8 cellular contexts compared by ENCODE assay signal in the genomic region with DNA sequence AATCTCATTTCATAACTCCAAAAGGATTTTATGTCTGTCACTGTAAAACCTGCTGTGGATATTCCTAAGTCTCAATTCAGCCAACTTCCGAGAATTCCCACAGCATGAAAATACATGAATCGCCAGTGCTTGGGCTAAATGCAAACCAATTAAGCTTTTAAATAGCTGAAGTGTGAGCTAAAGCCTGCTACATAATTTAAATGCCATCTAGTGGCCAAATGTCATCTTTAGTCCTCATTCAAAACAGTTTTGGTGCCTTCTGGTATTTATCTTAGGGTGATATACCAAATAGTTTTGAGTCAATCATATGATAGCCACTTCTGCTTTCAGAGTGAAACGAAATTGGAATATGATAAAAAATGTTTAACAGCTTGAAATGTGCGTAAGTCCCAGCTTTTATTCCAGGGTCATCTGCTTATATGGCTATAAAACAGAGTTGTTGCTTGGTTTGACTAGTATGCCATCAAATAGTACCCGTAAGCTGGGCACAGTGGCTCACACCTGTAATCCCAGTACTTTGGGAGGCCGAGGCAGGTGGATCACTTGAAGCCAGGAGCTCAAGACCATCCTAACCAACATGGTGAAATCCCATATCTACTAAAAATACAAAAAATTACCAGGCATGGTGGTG. TPM values are rescaled to one million over a fixed set of nuclear protein-coding genes. Genes with fewer than 3 reads are reported as not detected.
A peak's percentile ranks its signal among the peaks of the same experiment; 100 is the strongest.
DNase-seq lines count a peak whose midpoint lies in the region; ATAC-seq and TF ChIP-seq lines count a peak whose summit lies in the region.

No MANE protein-coding gene starts in this region.

- H3K4me1 ChIP-seq in neuronal stem cell (ENCODE audit: control insufficient read depth in 2 of 2, insufficient read depth in 1 of 2, low read depth in 1 of 2, low read length in 2 of 2) = peaks cover 0 to 4% of the 10 kb centered on the region in 2 donors

- no peak overlapping the region for H4K8ac ChIP-seq in neuronal stem cell (ENCODE audit: low read depth, low read length)

- DNase-seq in AML-193 (lab: John Stamatoyannopoulos, UW) = peak; percentile 80 to 82
- DNase-seq in NCI-H774 (lab: John Stamatoyannopoulos, UW) = peak; percentile 63
- DNase-seq in coronary artery (ENCODE audit: low spot score) = no peak
- peak; percentile 75 for DNase-seq in medulla oblongata (ENCODE audit: extremely low spot score)
- DNase-seq in activated naive CD8-positive, alpha-beta T cell treated with anti-CD3 and anti-CD28 coated beads for 36 hours = no peak
- DNase-seq in neuronal stem cell (ENCODE audit: low spot score) = no peak

- H3K14ac ChIP-seq in neuronal stem cell (ENCODE audit: low read length) = no peak overlapping the region

- peaks cover 5% of the 10 kb centered on the region for H3K9me3 Mint-ChIP-seq in activated naive CD8-positive, alpha-beta T cell treated with anti-CD3 and anti-CD28 coated beads for 36 hours

- H3K4me3 ChIP-seq in coronary artery = no peak overlapping the region
- H3K4me3 ChIP-seq in neuronal stem cell (ENCODE audit: low read length in 2 of 2) = no peak overlapping the region

- H3K36me3 ChIP-seq in neuronal stem cell (replicated peaks in 1 of 2; ENCODE audit: control insufficient read depth in 2 of 2, insufficient read depth in 2 of 2, low read length in 2 of 2) = no peaks in the 10 kb centered on the region

- H3K4me2 ChIP-seq in neuronal stem cell (ENCODE audit: insufficient read depth, low read length, poor library complexity, severe bottlenecking) = no peak overlapping the region

- H3K36me3 Mint-ChIP-seq in activated naive CD8-positive, alpha-beta T cell treated with anti-CD3 and anti-CD28 coated beads for 36 hours = no peaks in the 10 kb centered on the region

- H3K23ac ChIP-seq in neuronal stem cell (ENCODE audit: low read depth, low read length, poor library complexity) = no peak overlapping the region

- peak; percentile 74 for ATAC-seq in GM18870 (IDR thresholded peaks at IDR 0.05; ENCODE audit: unreplicated experiment)
- peak; percentile 84 for ATAC-seq in HG03432 (IDR thresholded peaks at IDR 0.05; ENCODE audit: unreplicated experiment)

- no peak overlapping the region for H2BK5ac ChIP-seq in neuronal stem cell (ENCODE audit: low read length)

- H3K18ac ChIP-seq in neuronal stem cell (ENCODE audit: low read length) = no peak overlapping the region

- H4K91ac ChIP-seq in neuronal stem cell (ENCODE audit: low read depth, low read length, poor library complexity) = no peak overlapping the region

- H2AK5ac ChIP-seq in neuronal stem cell (ENCODE audit: low read depth, low read length) = no peak overlapping the region

- H2BK15ac ChIP-seq in neuronal stem cell (ENCODE audit: low read length) = no peak overlapping the region

- H3K27ac ChIP-seq in coronary artery (no peak overlapping the region), neuronal stem cell (replicated peaks; ENCODE audit: low read length) (no peak overlapping the region)

- no peaks in the 10 kb centered on the region for H3K79me1 ChIP-seq in neuronal stem cell (ENCODE audit: low read depth, low read length)

- no CpG with 5 or more reads among the region's 6 CpGs for WGBS in neuronal stem cell (ENCODE audit: extremely low coverage in 2 of 2, insufficient read length in 2 of 2, insufficient replicate concordance in 1 of 2), 2 donors

- H3K4me1 Mint-ChIP-seq in activated naive CD8-positive, alpha-beta T cell treated with anti-CD3 and anti-CD28 coated beads for 36 hours = no peaks in the 10 kb centered on the region

- H3K27me3 Mint-ChIP-seq in activated naive CD8-positive, alpha-beta T cell treated with anti-CD3 and anti-CD28 coated beads for 36 hours = no peaks in the 10 kb centered on the region

- peak; percentile 15 for TF ChIP-seq CTCF in coronary artery (IDR thresholded peaks at IDR 0.05)

- no peak overlapping the region for H2BK120ac ChIP-seq in neuronal stem cell (ENCODE audit: low read depth, low read length)

- no peak overlapping the region for H3K4me3 Mint-ChIP-seq in activated naive CD8-positive, alpha-beta T cell treated with anti-CD3 and anti-CD28 coated beads for 36 hours

- H3K9ac ChIP-seq in neuronal stem cell (ENCODE audit: low read depth, low read length, poor library complexity) = no peak overlapping the region

- peaks cover 0 to 12% of the 10 kb centered on the region in 2 donors for H3K9me3 ChIP-seq in neuronal stem cell (replicated peaks in 1 of 2; ENCODE audit: control insufficient read depth in 2 of 2, insufficient read depth in 1 of 2, low read depth in 1 of 2, low read length in 2 of 2)

- no peak overlapping the region for H3K4ac ChIP-seq in neuronal stem cell (ENCODE audit: low read length)

- no peaks in the 10 kb centered on the region for H3K27me3 ChIP-seq in neuronal stem cell (ENCODE audit: control insufficient read depth in 3 of 3, insufficient read depth in 3 of 3, low read depth in 1 of 3, low read length in 3 of 3)

- no peak overlapping the region for H2BK12ac ChIP-seq in neuronal stem cell (ENCODE audit: low read length)

- H3K27ac Mint-ChIP-seq in activated naive CD8-positive, alpha-beta T cell treated with anti-CD3 and anti-CD28 coated beads for 36 hours = no peak overlapping the region

- H2AFZ ChIP-seq in neuronal stem cell (ENCODE audit: low read length) = no peak overlapping the region

RNA-seq across cellular contexts. Expression of gene CCNL1, which starts 41.8 kb away (rescaled TPM):
- 100 to 1,000 TPM; 139 to 156 TPM for total RNA-seq in activated naive CD8-positive, alpha-beta T cell treated with anti-CD3 and anti-CD28 coated beads for 36 hours
- polyA plus RNA-seq in neuronal stem cell (2013, experiment 1 of 2) = 75.0 TPM
- polyA plus RNA-seq in neuronal stem cell (2013, experiment 2 of 2) = 76.2 TPM

Comparison
In these comparisons a context has a peak if more than half of its experiments do, and no peak if none do; other contexts are left out.
1. DNase-seq: peak in AML-193 (2 of 2), NCI-H774 (single experiment) and medulla oblongata (single experiment); none in coronary artery (single experiment), activated naive CD8-positive, alpha-beta T cell treated with anti-CD3 and anti-CD28 coated beads for 36 hours (single experiment) and neuronal stem cell (single experiment).